In the genomic region with DNA sequence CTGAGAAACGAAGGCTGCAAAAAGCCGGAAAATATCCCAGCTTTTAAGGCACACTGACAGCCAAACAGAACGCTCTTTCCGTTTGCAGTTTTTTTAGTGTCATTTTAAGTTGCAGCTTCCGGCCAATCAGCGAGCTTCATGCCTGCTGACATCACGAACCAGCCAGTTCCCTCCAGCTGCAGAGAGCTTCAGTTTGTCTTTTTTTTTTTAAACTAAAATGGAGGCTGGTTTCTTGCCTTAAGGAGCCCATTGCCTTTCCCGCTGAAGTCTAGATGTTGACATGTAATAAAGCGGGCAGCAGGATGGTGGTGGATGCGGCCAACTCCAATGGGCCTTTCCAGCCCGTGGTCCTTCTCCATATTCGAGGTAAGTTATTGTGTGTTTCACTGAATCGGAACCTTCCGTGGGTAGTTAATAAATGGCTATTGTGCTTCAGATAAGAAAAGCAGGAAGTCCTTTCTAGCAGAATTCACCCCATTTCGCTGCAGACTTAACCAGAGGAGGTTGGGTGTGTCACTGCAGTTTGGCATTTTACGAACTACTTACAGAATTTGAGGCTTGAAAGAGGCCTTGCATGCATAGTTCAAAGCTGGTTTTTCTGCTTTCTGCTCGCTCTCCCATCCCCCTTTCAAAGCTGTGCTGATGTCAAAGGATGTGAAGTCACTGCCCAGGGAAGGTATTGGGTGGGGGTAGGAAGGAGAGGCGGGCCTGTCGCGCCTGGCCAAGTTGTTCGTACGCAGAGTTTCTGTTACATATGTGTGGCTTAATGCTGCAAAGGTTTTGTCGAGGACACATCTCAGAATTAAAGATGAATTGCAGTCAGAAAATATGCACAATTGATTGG, we compare ENCODE assay signal across 1 cellular context.
TF ChIP-seq lines count a peak whose summit lies in the region.

No MANE protein-coding gene starts in this region.

TF ChIP-seq in HepG2, 621 proteins besides CTCF, POLR2A, EP300 and RAD21 (continued from another document and continues in another):
- TF ChIP-seq, protein P1, sequence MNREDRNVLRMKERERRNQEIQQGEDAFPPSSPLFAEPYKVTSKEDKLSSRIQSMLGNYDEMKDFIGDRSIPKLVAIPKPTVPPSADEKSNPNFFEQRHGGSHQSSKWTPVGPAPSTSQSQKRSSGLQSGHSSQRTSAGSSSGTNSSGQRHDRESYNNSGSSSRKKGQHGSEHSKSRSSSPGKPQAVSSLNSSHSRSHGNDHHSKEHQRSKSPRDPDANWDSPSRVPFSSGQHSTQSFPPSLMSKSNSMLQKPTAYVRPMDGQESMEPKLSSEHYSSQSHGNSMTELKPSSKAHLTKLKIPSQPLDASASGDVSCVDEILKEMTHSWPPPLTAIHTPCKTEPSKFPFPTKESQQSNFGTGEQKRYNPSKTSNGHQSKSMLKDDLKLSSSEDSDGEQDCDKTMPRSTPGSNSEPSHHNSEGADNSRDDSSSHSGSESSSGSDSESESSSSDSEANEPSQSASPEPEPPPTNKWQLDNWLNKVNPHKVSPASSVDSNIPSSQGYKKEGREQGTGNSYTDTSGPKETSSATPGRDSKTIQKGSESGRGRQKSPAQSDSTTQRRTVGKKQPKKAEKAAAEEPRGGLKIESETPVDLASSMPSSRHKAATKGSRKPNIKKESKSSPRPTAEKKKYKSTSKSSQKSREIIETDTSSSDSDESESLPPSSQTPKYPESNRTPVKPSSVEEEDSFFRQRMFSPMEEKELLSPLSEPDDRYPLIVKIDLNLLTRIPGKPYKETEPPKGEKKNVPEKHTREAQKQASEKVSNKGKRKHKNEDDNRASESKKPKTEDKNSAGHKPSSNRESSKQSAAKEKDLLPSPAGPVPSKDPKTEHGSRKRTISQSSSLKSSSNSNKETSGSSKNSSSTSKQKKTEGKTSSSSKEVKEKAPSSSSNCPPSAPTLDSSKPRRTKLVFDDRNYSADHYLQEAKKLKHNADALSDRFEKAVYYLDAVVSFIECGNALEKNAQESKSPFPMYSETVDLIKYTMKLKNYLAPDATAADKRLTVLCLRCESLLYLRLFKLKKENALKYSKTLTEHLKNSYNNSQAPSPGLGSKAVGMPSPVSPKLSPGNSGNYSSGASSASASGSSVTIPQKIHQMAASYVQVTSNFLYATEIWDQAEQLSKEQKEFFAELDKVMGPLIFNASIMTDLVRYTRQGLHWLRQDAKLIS (CRISPR knock-in tag; IDR thresholded peaks at IDR 0.05) = no peak
- TF ChIP-seq RFXAP (CRISPR knock-in tag; IDR thresholded peaks at IDR 0.05; ENCODE audit: borderline replicate concordance) = peak; percentile 73
- TF ChIP-seq, protein P2, sequence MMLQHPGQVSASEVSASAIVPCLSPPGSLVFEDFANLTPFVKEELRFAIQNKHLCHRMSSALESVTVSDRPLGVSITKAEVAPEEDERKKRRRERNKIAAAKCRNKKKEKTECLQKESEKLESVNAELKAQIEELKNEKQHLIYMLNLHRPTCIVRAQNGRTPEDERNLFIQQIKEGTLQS (CRISPR knock-in tag; IDR thresholded peaks at IDR 0.05) = peak; percentile 70
- peak in 1 of 2 experiments; percentile 70; a peak in 1 of 4 replicates for TF ChIP-seq KLF16 (CRISPR knock-in tag; IDR thresholded peaks at IDR 0.05)
- TF ChIP-seq, protein P3, sequence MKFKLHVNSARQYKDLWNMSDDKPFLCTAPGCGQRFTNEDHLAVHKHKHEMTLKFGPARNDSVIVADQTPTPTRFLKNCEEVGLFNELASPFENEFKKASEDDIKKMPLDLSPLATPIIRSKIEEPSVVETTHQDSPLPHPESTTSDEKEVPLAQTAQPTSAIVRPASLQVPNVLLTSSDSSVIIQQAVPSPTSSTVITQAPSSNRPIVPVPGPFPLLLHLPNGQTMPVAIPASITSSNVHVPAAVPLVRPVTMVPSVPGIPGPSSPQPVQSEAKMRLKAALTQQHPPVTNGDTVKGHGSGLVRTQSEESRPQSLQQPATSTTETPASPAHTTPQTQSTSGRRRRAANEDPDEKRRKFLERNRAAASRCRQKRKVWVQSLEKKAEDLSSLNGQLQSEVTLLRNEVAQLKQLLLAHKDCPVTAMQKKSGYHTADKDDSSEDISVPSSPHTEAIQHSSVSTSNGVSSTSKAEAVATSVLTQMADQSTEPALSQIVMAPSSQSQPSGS (CRISPR knock-in tag; IDR thresholded peaks at IDR 0.05) = peak; percentile 94
- TF ChIP-seq ZNF20 (CRISPR knock-in tag; IDR thresholded peaks at IDR 0.05) = no peak
- TF ChIP-seq, protein P4, sequence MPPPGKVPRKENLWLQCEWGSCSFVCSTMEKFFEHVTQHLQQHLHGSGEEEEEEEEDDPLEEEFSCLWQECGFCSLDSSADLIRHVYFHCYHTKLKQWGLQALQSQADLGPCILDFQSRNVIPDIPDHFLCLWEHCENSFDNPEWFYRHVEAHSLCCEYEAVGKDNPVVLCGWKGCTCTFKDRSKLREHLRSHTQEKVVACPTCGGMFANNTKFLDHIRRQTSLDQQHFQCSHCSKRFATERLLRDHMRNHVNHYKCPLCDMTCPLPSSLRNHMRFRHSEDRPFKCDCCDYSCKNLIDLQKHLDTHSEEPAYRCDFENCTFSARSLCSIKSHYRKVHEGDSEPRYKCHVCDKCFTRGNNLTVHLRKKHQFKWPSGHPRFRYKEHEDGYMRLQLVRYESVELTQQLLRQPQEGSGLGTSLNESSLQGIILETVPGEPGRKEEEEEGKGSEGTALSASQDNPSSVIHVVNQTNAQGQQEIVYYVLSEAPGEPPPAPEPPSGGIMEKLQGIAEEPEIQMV (CRISPR knock-in tag; IDR thresholded peaks at IDR 0.05; ENCODE audit: low read depth) = no peak
- TF ChIP-seq GTF2F1 (IDR thresholded peaks at IDR 0.05; ENCODE audit: low read length) = no peak
- peak; percentile 97 for TF ChIP-seq KMT2A (CRISPR knock-in tag; IDR thresholded peaks at IDR 0.05)
- TF ChIP-seq ZNF672 (CRISPR knock-in tag; IDR thresholded peaks at IDR 0.05) = no peak
- TF ChIP-seq WIZ (CRISPR knock-in tag; IDR thresholded peaks at IDR 0.05) = no peak
- TF ChIP-seq, protein P5, sequence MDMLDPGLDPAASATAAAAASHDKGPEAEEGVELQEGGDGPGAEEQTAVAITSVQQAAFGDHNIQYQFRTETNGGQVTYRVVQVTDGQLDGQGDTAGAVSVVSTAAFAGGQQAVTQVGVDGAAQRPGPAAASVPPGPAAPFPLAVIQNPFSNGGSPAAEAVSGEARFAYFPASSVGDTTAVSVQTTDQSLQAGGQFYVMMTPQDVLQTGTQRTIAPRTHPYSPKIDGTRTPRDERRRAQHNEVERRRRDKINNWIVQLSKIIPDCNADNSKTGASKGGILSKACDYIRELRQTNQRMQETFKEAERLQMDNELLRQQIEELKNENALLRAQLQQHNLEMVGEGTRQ (IDR thresholded peaks at IDR 0.05; ENCODE audit: low read depth, low read length) = no peak
- TF ChIP-seq, protein P5 (CRISPR knock-in tag; IDR thresholded peaks at IDR 0.05; ENCODE audit: borderline replicate concordance) = no peak
- 0 out of 2 replicates have a peak, but pooled peaks have one; percentile 15 for TF ChIP-seq ZKSCAN8 (CRISPR knock-in tag; IDR thresholded peaks at IDR 0.05; ENCODE audit: borderline replicate concordance)
- 0 out of 2 replicates have a peak, but pooled peaks have one; percentile 64 for TF ChIP-seq NFATC3 (CRISPR knock-in tag; IDR thresholded peaks at IDR 0.05)
- TF ChIP-seq, protein P6, sequence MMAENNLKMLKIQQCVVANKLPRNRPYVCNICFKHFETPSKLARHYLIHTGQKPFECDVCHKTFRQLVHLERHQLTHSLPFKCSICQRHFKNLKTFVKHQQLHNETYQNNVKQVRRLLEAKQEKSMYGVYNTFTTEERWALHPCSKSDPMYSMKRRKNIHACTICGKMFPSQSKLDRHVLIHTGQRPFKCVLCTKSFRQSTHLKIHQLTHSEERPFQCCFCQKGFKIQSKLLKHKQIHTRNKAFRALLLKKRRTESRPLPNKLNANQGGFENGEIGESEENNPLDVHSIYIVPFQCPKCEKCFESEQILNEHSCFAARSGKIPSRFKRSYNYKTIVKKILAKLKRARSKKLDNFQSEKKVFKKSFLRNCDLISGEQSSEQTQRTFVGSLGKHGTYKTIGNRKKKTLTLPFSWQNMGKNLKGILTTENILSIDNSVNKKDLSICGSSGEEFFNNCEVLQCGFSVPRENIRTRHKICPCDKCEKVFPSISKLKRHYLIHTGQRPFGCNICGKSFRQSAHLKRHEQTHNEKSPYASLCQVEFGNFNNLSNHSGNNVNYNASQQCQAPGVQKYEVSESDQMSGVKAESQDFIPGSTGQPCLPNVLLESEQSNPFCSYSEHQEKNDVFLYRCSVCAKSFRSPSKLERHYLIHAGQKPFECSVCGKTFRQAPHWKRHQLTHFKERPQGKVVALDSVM (CRISPR knock-in tag; IDR thresholded peaks at IDR 0.05) = no peak
- TF ChIP-seq ZFYVE20 (CRISPR knock-in tag; IDR thresholded peaks at IDR 0.05; ENCODE audit: borderline replicate concordance, low read depth) = no peak
- no peak for TF ChIP-seq HOXA7 (CRISPR knock-in tag; IDR thresholded peaks at IDR 0.05)
- no peak for TF ChIP-seq HHEX (CRISPR knock-in tag; IDR thresholded peaks at IDR 0.05)
- TF ChIP-seq, protein P7, sequence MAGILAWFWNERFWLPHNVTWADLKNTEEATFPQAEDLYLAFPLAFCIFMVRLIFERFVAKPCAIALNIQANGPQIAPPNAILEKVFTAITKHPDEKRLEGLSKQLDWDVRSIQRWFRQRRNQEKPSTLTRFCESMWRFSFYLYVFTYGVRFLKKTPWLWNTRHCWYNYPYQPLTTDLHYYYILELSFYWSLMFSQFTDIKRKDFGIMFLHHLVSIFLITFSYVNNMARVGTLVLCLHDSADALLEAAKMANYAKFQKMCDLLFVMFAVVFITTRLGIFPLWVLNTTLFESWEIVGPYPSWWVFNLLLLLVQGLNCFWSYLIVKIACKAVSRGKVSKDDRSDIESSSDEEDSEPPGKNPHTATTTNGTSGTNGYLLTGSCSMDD (CRISPR knock-in tag; IDR thresholded peaks at IDR 0.05) = no peak
- peak; percentile 83 for TF ChIP-seq KAT8 (CRISPR knock-in tag; IDR thresholded peaks at IDR 0.05)
- TF ChIP-seq ZNF816 (CRISPR knock-in tag; IDR thresholded peaks at IDR 0.05; ENCODE audit: borderline replicate concordance) = no peak
- TF ChIP-seq, protein P8, sequence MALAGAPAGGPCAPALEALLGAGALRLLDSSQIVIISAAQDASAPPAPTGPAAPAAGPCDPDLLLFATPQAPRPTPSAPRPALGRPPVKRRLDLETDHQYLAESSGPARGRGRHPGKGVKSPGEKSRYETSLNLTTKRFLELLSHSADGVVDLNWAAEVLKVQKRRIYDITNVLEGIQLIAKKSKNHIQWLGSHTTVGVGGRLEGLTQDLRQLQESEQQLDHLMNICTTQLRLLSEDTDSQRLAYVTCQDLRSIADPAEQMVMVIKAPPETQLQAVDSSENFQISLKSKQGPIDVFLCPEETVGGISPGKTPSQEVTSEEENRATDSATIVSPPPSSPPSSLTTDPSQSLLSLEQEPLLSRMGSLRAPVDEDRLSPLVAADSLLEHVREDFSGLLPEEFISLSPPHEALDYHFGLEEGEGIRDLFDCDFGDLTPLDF (CRISPR knock-in tag; IDR thresholded peaks at IDR 0.05) = no peak
- no peak for TF ChIP-seq RELA (CRISPR knock-in tag; IDR thresholded peaks at IDR 0.05)
- no peak for TF ChIP-seq CENPX (CRISPR knock-in tag; IDR thresholded peaks at IDR 0.05)
- peak; percentile 71 for TF ChIP-seq NFYC (CRISPR knock-in tag; IDR thresholded peaks at IDR 0.05)
- TF ChIP-seq GATAD1 (CRISPR knock-in tag; IDR thresholded peaks at IDR 0.05) = peak; percentile 84
- TF ChIP-seq AGO2 (optimal IDR thresholded peaks at IDR 0.05; ENCODE audit: low read depth, low read length) = no peak
- TF ChIP-seq DMAP1 (CRISPR knock-in tag; IDR thresholded peaks at IDR 0.05) = peak; percentile 82
- no peak for TF ChIP-seq ZBTB7B (CRISPR knock-in tag; IDR thresholded peaks at IDR 0.05)
- TF ChIP-seq PHF5A (CRISPR knock-in tag; IDR thresholded peaks at IDR 0.05; ENCODE audit: low read depth, unreplicated experiment) = no peak
- no peak for TF ChIP-seq ZFP62 (CRISPR knock-in tag; IDR thresholded peaks at IDR 0.05)
- TF ChIP-seq BHLHE40 (IDR thresholded peaks at IDR 0.05; ENCODE audit: low read length) = no peak
- no peak for TF ChIP-seq ATRX (CRISPR knock-in tag; IDR thresholded peaks at IDR 0.05; ENCODE audit: borderline replicate concordance)
- no peak for TF ChIP-seq DPF2 (CRISPR knock-in tag; IDR thresholded peaks at IDR 0.05; ENCODE audit: borderline replicate concordance, low read depth)
- TF ChIP-seq TEAD3 (CRISPR knock-in tag; optimal IDR thresholded peaks at IDR 0.05; ENCODE audit: borderline replicate concordance) = peak; percentile 45
- TF ChIP-seq, protein P9, sequence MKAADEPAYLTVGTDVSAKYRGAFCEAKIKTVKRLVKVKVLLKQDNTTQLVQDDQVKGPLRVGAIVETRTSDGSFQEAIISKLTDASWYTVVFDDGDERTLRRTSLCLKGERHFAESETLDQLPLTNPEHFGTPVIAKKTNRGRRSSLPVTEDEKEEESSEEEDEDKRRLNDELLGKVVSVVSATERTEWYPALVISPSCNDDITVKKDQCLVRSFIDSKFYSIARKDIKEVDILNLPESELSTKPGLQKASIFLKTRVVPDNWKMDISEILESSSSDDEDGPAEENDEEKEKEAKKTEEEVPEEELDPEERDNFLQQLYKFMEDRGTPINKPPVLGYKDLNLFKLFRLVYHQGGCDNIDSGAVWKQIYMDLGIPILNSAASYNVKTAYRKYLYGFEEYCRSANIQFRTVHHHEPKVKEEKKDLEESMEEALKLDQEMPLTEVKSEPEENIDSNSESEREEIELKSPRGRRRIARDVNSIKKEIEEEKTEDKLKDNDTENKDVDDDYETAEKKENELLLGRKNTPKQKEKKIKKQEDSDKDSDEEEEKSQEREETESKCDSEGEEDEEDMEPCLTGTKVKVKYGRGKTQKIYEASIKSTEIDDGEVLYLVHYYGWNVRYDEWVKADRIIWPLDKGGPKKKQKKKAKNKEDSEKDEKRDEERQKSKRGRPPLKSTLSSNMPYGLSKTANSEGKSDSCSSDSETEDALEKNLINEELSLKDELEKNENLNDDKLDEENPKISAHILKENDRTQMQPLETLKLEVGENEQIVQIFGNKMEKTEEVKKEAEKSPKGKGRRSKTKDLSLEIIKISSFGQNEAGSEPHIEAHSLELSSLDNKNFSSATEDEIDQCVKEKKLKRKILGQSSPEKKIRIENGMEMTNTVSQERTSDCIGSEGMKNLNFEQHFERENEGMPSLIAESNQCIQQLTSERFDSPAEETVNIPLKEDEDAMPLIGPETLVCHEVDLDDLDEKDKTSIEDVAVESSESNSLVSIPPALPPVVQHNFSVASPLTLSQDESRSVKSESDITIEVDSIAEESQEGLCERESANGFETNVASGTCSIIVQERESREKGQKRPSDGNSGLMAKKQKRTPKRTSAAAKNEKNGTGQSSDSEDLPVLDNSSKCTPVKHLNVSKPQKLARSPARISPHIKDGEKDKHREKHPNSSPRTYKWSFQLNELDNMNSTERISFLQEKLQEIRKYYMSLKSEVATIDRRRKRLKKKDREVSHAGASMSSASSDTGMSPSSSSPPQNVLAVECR (CRISPR knock-in tag; IDR thresholded peaks at IDR 0.05; ENCODE audit: borderline replicate concordance) = peak; percentile 61; the same call in 1 of the 2 replicates
